ENCODE assay signal across 8 cellular contexts in genomic region chr22:46297151-46297819, GRCh38. TPM values are rescaled to one million over a fixed set of nuclear protein-coding genes. Genes with fewer than 3 reads are reported as not detected.
A peak's percentile ranks its signal among the peaks of the same experiment; 100 is the strongest.
DNase-seq lines count a peak whose midpoint lies in the region; ATAC-seq, FAIRE-seq and TF ChIP-seq lines count a peak whose summit lies in the region.

No MANE protein-coding gene starts in this region.

- 0 to 1% methylated on average over 19 to 26 of the region's 32 CpGs for WGBS in mesodermal cell (ENCODE audit: insufficient coverage in 2 of 2), 2 experiments

- H3K27ac ChIP-seq in colonic mucosa (no peak overlapping the region), mesodermal cell (ENCODE audit: low read depth, low read length, severe bottlenecking) (peak overlapping the region; percentile 49)

- H3K36me3 ChIP-seq in colonic mucosa: no peaks in the 10 kb centered on the region
- H3K36me3 ChIP-seq in mesodermal cell (ENCODE audit: control insufficient read depth, insufficient read depth, low read length): peaks cover 48% of the 10 kb centered on the region

- peaks cover 17% of the 10 kb centered on the region for H3K4me1 ChIP-seq in colonic mucosa
- H3K4me1 ChIP-seq in mesodermal cell (ENCODE audit: control insufficient read depth, insufficient read depth, low read length, poor library complexity, severe bottlenecking): peaks cover 8% of the 10 kb centered on the region

- H3K9me3 ChIP-seq in colonic mucosa (no peaks in the 10 kb centered on the region), mesodermal cell (ENCODE audit: control insufficient read depth, low read length) (no peaks in the 10 kb centered on the region)

- peak overlapping the region; percentile 78 for H3K4me3 ChIP-seq in colonic mucosa
- H3K4me3 ChIP-seq in mesodermal cell (ENCODE audit: extremely low read depth, insufficient read depth, low read length, poor library complexity, severe bottlenecking): peak overlapping the region; percentile 77

- no peaks in the 10 kb centered on the region for H3K27me3 ChIP-seq in colonic mucosa

- DNase-seq in NCI-H82 (lab: John Stamatoyannopoulos, UW) (peak; percentile 45), NCI-H82 treated with DMSO at 0.1 percent for 48 hours (lab: John Stamatoyannopoulos, UW; ENCODE audit: unreplicated experiment) (no peak), colonic mucosa (peak; percentile 38), GM12892 (ENCODE audit: insufficient read length) (no peak)
- no peak for DNase-seq in stimulated activated naive CD4-positive, alpha-beta T cell treated with Interleukin-2 at 50 U/mL for 16 hours (lab: John Stamatoyannopoulos, UW)

- FAIRE-seq in GM12892 (lab: Jason Lieb, UNC): no peak

- peak overlapping the region; percentile 6 to 46 for H3K9ac ChIP-seq in colonic mucosa (ENCODE audit: low read depth in 2 of 2, low read length in 2 of 2)

- ATAC-seq in HG02759 (IDR thresholded peaks at IDR 0.05; ENCODE audit: unreplicated experiment): peak; percentile 12

- no peak for TF ChIP-seq CTCF in colonic mucosa (IDR thresholded peaks at IDR 0.05)

- no peak for TF ChIP-seq POLR2A in GM12892 (IDR thresholded peaks at IDR 0.05; ENCODE audit: low read depth, low read length)

- intact Hi-C loops in colonic mucosa (cut with DNase I): loop anchor here (5.0 kb wide), 1 partner anchor 50 kb away; no protein-coding TSS in a partner anchor

TF ChIP-seq in PFSK-1, 5 proteins besides CTCF, POLR2A, EP300 and RAD21:
- 0 out of 2 replicates have a peak, but pooled peaks have one; percentile 25 for TF ChIP-seq SIN3A (IDR thresholded peaks at IDR 0.05; ENCODE audit: borderline replicate concordance, insufficient read depth, low read length)
- no peak for TF ChIP-seq TAF1 (IDR thresholded peaks at IDR 0.05; ENCODE audit: borderline replicate concordance, insufficient read depth, low read length)
TF ChIP-seq in PFSK-1: peak in this region for 1.

RNA-seq across cellular contexts. Expression of gene GTSE1, which starts 0.6 kb away (rescaled TPM):
- polyA plus RNA-seq in PFSK-1 (2012; ENCODE audit: insufficient read length, low read depth): 12.6 TPM
- total RNA-seq in colonic mucosa: 10 to 100 TPM in 1 of 2 donors, 1 to 10 TPM in 1; 7.8 to 38.8 TPM
- 35.4 TPM for polyA plus RNA-seq in mesodermal cell (2013, experiment 1 of 2)
- 33.9 TPM for polyA plus RNA-seq in mesodermal cell (2013, experiment 2 of 2)
- polyA plus RNA-seq in GM12892 (2012; ENCODE audit: missing spikeins): 12.0 TPM

RNA-seq across cellular contexts. Expression of gene TTC38, which starts 29.5 kb away (rescaled TPM):
- polyA plus RNA-seq in PFSK-1 (2012; ENCODE audit: insufficient read length, low read depth): 36.7 TPM
- 100 to 1,000 TPM; 124 to 149 TPM for total RNA-seq in colonic mucosa
- 23.9 TPM for polyA plus RNA-seq in mesodermal cell (2013, experiment 1 of 2)
- 19.4 TPM for polyA plus RNA-seq in mesodermal cell (2013, experiment 2 of 2)
- 9.4 TPM for polyA plus RNA-seq in GM12892 (2012; ENCODE audit: missing spikeins)

RNA-seq across cellular contexts. Expression of gene PKDREJ, which starts 34.1 kb away (rescaled TPM):
- polyA plus RNA-seq in PFSK-1 (2012; ENCODE audit: insufficient read length, low read depth): 0.11 TPM
- total RNA-seq in colonic mucosa: 1 to 10 TPM in 1 of 2 donors, under 1 TPM in 1; 0.32 to 1.1 TPM
- polyA plus RNA-seq in mesodermal cell (2013, experiment 1 of 2): not detected
- not detected for polyA plus RNA-seq in mesodermal cell (2013, experiment 2 of 2)
- polyA plus RNA-seq in GM12892 (2012; ENCODE audit: missing spikeins): 0.06 TPM

RNA-seq across cellular contexts. Expression of gene TRMU, which starts 38.2 kb away (rescaled TPM):
- polyA plus RNA-seq in PFSK-1 (2012; ENCODE audit: insufficient read length, low read depth): 49.6 TPM
- total RNA-seq in colonic mucosa: 10 to 100 TPM; 25.2 to 71.8 TPM
- 40.8 TPM for polyA plus RNA-seq in mesodermal cell (2013, experiment 1 of 2)
- polyA plus RNA-seq in mesodermal cell (2013, experiment 2 of 2): 36.4 TPM
- polyA plus RNA-seq in GM12892 (2012; ENCODE audit: missing spikeins): 28.3 TPM

RNA-seq across cellular contexts. Expression of gene CDPF1, which starts 47.2 kb away (rescaled TPM):
- polyA plus RNA-seq in PFSK-1 (2012; ENCODE audit: insufficient read length, low read depth): 16.5 TPM
- 10 to 100 TPM in 1 of 2 donors, 1 to 10 TPM in 1; 5.8 to 11.2 TPM for total RNA-seq in colonic mucosa
- 9.8 TPM for polyA plus RNA-seq in mesodermal cell (2013, experiment 1 of 2)
- 11.0 TPM for polyA plus RNA-seq in mesodermal cell (2013, experiment 2 of 2)
- polyA plus RNA-seq in GM12892 (2012; ENCODE audit: missing spikeins): 6.9 TPM

Comparison
In these comparisons a context has a peak if more than half of its experiments do, and no peak if none do; other contexts are left out.
1. DNase-seq: peak in NCI-H82 (single experiment) and colonic mucosa (single experiment); none in NCI-H82 treated with DMSO at 0.1 percent for 48 hours (single experiment), stimulated activated naive CD4-positive, alpha-beta T cell treated with Interleukin-2 at 50 U/mL for 16 hours (single experiment) and GM12892 (single experiment).